10 cellular contexts compared by ENCODE assay signal in genomic region chr11:12248330-12248729, GRCh38.
DNase-seq lines count a peak whose midpoint lies in the region; ATAC-seq and TF ChIP-seq lines count a peak whose summit lies in the region.
"Had no signal": no experiment of that assay in that cellular context is flagged by ENCODE, and none has a peak within 500 bp of the region (broad histone marks: within the 10 kb centered on the region; RNA-seq: fewer than 3 reads in every experiment).

No MANE protein-coding gene starts in this region.

- H3K79me2 ChIP-seq in mammary epithelial cell (ENCODE audit: insufficient read depth, low read length): peaks cover 4% of the 10 kb centered on the region

- H3K4me3 ChIP-seq in mammary epithelial cell (replicated peaks in 1 of 3; ENCODE audit: insufficient read depth in 1 of 3, low read depth in 2 of 3, low read length in 3 of 3): no peak overlapping the region
- H3K4me3 ChIP-seq in lower lobe of right lung: no peak overlapping the region
- no peak overlapping the region for H3K4me3 ChIP-seq in aorta (ENCODE audit: low read length in 2 of 2)
- H3K4me3 ChIP-seq: K562, spleen had no signal

- DNase-seq in T47D (ENCODE audit: low read depth in 1 of 2, low spot score in 1 of 2) (peak; percentile 44 to 99), mammary epithelial cell (no peak), caudate nucleus (lab: John Stamatoyannopoulos, UW) (peak in 53 of 61 donors; percentile 9 to 80 (median 37)), lower lobe of right lung (peak; percentile 97), aorta (peak; percentile 82 to 83), 8988T (no peak)
- no peak for DNase-seq in stimulated activated naive CD4-positive, alpha-beta T cell (lab: John Stamatoyannopoulos, UW)
- DNase-seq: spleen had no signal

- H3K4me2 ChIP-seq in mammary epithelial cell (ENCODE audit: insufficient read depth, low read depth, low read length): no peak overlapping the region

- H3K4me1 ChIP-seq in mammary epithelial cell (ENCODE audit: insufficient read depth, low read length): no peaks in the 10 kb centered on the region
- peaks cover 29% of the 10 kb centered on the region for H3K4me1 ChIP-seq in lower lobe of right lung
- peaks cover 2 to 3% of the 10 kb centered on the region in 2 donors for H3K4me1 ChIP-seq in aorta (ENCODE audit: control insufficient read depth in 1 of 2, insufficient read depth in 2 of 2, low read length in 2 of 2)

- CTCF ChIA-PET in mammary epithelial cell (lab: Charles Lee; ENCODE audit: low non-redundant PET): no interaction called here

- H4K20me1 ChIP-seq in mammary epithelial cell (ENCODE audit: insufficient read depth, low read length): no peaks in the 10 kb centered on the region

- dilution Hi-C loops in mammary epithelial cell (cut with HindIII; ENCODE audit: low sequenced_read_pairs): no loop called here

- intact Hi-C loops in mammary epithelial cell (cut with micrococcal nuclease): no loop called here
- intact Hi-C loops in lower lobe of right lung (cut with DNase I): no loop called here
- intact Hi-C loops in aorta (cut with DNase I): no loop called here

- H2AFZ ChIP-seq in mammary epithelial cell (ENCODE audit: low read depth, low read length): no peak overlapping the region

- no peak for TF ChIP-seq CTCF in mammary epithelial cell (conservative IDR thresholded peaks at IDR 0.05 in 1 of 2, IDR thresholded peaks at IDR 0.05 in 1 of 2; ENCODE audit: extremely low read depth in 1 of 2, insufficient read depth in 1 of 2, low read depth in 1 of 2, low read length in 2 of 2)
- TF ChIP-seq CTCF in lower lobe of right lung (IDR thresholded peaks at IDR 0.05): no peak

- H3K27me3 ChIP-seq in mammary epithelial cell (ENCODE audit: insufficient read depth, low read length) (no peaks in the 10 kb centered on the region), lower lobe of right lung (ENCODE audit: low read depth) (no peaks in the 10 kb centered on the region), aorta (ENCODE audit: control insufficient read depth in 1 of 2, insufficient read depth in 2 of 2, low read length in 1 of 2) (no peaks in the 10 kb centered on the region)
- H3K27me3 ChIP-seq: spleen had no signal

- ATAC-seq in lower lobe of right lung: peak; percentile 94
- peak; percentile 2 for ATAC-seq in aorta (ENCODE audit: low FRiP score)
- ATAC-seq in HG03439 (IDR thresholded peaks at IDR 0.05; ENCODE audit: unreplicated experiment): no peak
- ATAC-seq: K562 had no signal

- H3K9ac ChIP-seq in mammary epithelial cell (ENCODE audit: insufficient read depth, low read length): no peak overlapping the region

- WGBS in mammary epithelial cell (ENCODE audit: low coverage, missing lambda C conversion rate): 75% methylated on average over 5 of the region's 5 CpGs
- 16 to 17% methylated on average over 5 of the region's 5 CpGs for WGBS in aorta, 2 donors

- H3K9me3 ChIP-seq in mammary epithelial cell (replicated peaks; ENCODE audit: insufficient read depth, low read length): no peaks in the 10 kb centered on the region
- H3K9me3 ChIP-seq in lower lobe of right lung: no peaks in the 10 kb centered on the region
- no peaks in the 10 kb centered on the region for H3K9me3 ChIP-seq in aorta (ENCODE audit: control insufficient read depth, low read length)
- H3K9me3 ChIP-seq: spleen had no signal

- peaks cover 48% of the 10 kb centered on the region for H3K36me3 ChIP-seq in mammary epithelial cell (ENCODE audit: insufficient read depth, low read length)
- peaks cover 19% of the 10 kb centered on the region for H3K36me3 ChIP-seq in lower lobe of right lung
- peaks cover 2 to 9% of the 10 kb centered on the region in 2 donors for H3K36me3 ChIP-seq in aorta (ENCODE audit: control insufficient read depth in 1 of 2, insufficient read depth in 2 of 2, low read length in 1 of 2)

- BruUV-seq in mammary epithelial cell (replicated peaks; lab: Mats Ljungman, UMichigan): no TSS peak

- H3K27ac ChIP-seq in mammary epithelial cell (ENCODE audit: insufficient read depth, low read depth, low read length): no peak overlapping the region
- H3K27ac ChIP-seq in caudate nucleus (ENCODE audit: low read depth, low read length): no peak overlapping the region
- peak overlapping the region; percentile 44 for H3K27ac ChIP-seq in lower lobe of right lung
- H3K27ac ChIP-seq in aorta (ENCODE audit: low read depth in 1 of 2, low read length in 2 of 2): peak overlapping the region in 1 of 2 donors; percentile 58

- in situ Hi-C loops in T47D (cut with HindIII; ENCODE audit: low pct_unique_long_range_greater_than_20kb, low sequenced_read_pairs) (no loop called here), mammary epithelial cell (cut with MboI; ENCODE audit: low sequenced_read_pairs in 2 of 2) (no loop called here)

Comparison
In these comparisons a context has a peak if more than half of its experiments do, and no peak if none do; other contexts are left out.
1. DNase-seq: peak in T47D (2 of 2), caudate nucleus (53 of 61), lower lobe of right lung (single experiment) and aorta (2 of 2); none in mammary epithelial cell (single experiment), stimulated activated naive CD4-positive, alpha-beta T cell (0 of 6) and 8988T (single experiment).